7 cellular contexts compared by ENCODE assay signal in the genomic region with DNA sequence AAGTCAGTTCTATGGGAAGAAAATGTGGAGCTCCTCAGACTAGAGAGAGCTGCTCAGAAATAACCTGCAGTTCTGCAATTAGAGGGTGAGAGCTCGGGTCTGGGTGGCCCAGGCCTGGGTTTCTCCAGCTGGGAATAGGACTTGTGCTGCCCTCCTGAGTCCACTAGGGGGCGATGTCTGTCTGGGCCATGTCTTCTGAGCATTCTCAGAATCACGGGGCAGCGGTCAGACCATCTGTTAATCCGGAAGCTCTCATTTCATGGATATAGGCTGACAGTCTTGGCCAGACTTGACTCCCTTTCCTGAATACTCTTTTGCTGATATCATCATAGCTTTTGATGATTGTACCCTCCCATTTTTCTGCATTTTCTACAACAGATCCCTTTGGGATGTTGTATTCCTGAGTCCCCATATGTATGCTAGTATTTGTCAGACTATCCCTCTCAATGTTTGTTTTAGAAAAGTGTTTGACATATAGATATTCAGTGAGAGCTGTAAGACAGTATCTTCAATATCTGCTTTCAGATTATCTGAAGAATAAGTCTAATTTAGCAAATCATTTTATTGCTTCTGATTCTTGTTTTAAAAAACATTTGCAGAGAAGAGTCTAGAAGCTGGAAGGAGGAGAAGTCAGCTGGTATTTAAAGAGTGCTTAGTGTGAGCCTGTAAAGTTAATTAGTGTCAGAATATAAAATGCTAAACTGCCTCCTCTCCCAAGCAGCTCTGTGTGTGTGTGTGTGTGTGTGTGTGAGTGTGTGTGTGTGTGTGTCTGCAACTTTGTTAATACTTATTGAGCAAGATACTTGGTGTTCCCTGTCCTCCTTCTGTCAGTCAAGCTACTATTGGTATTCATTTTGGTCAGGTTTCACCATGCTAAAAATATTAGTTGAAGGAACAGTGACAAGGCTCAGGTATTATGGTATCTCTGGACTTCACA. TPM values are rescaled to one million over a fixed set of nuclear protein-coding genes. Genes with fewer than 3 reads are reported as not detected.
DNase-seq lines count a peak whose midpoint lies in the region; ATAC-seq and TF ChIP-seq lines count a peak whose summit lies in the region.

No MANE protein-coding gene starts in this region.

- H4K20me1 ChIP-seq in hepatocyte (ENCODE audit: insufficient read depth, poor library complexity, severe bottlenecking), result no peaks in the 10 kb centered on the region

- peak overlapping the region; percentile 7 for H3K4me2 ChIP-seq in hepatocyte

- no peak overlapping the region for H2AFZ ChIP-seq in hepatocyte

- H3K27me3 ChIP-seq in hepatocyte, result no peaks in the 10 kb centered on the region

- H3K9me2 ChIP-seq in hepatocyte (replicated peaks; ENCODE audit: insufficient read depth), result no peaks in the 10 kb centered on the region

- DNase-seq in NCI-H1105 treated with DMSO at 0.1 percent for 48 hours (lab: John Stamatoyannopoulos, UW), result peak; percentile 54
- peak; percentile 44 to 81 (median 67) for DNase-seq in T-helper 1 cell
- peak in 53 of 58 donors; percentile 6 to 80 (median 51) for DNase-seq in anterior cingulate cortex (lab: John Stamatoyannopoulos, UW)
- DNase-seq in hepatocyte (ENCODE audit: low spot score), result peak; percentile 87
- peak; percentile 75 for DNase-seq in skeletal muscle cell (ENCODE audit: low read depth)

- no peaks in the 10 kb centered on the region for H3K79me2 ChIP-seq in hepatocyte

- H3K9me3 ChIP-seq in hepatocyte (ENCODE audit: low read depth), result no peaks in the 10 kb centered on the region

- H3K36me3 ChIP-seq in hepatocyte (replicated peaks; ENCODE audit: insufficient read depth, low read depth), result no peaks in the 10 kb centered on the region

- H3K4me1 ChIP-seq in hepatocyte (ENCODE audit: insufficient read depth), result peaks cover 12% of the 10 kb centered on the region

- H3K4me3 ChIP-seq in hepatocyte, result no peak overlapping the region
- no peak overlapping the region for H3K4me3 ChIP-seq in skeletal muscle cell (ENCODE audit: low read depth, low read length)

- H3K27ac ChIP-seq in hepatocyte, result peak overlapping the region; percentile 50

- peak; percentile 90 for TF ChIP-seq CTCF in hepatocyte (IDR thresholded peaks at IDR 0.05; ENCODE audit: poor library complexity)

- WGBS in hepatocyte (ENCODE audit: low lambda C conversion rate, missing lambda C conversion rate), result 20% methylated on average over 5 of the region's 5 CpGs

- ATAC-seq in GM18498 (IDR thresholded peaks at IDR 0.05; ENCODE audit: unreplicated experiment) (peak; percentile 89), HG02798 (IDR thresholded peaks at IDR 0.05; ENCODE audit: poor library complexity, unreplicated experiment) (peak; percentile 87)

RNA-seq across cellular contexts. Expression of a gene that starts 38.0 kb away (rescaled TPM):
- 73.3 and 84.8 TPM in 2 replicates for total RNA-seq in hepatocyte
- polyA plus RNA-seq in hepatocyte, result 50.7 and 65.1 TPM in 2 replicates
